ENCODE assay signal across 8 cellular contexts in genomic region chr17:68036304-68037147, GRCh38. TPM values are rescaled to one million over a fixed set of nuclear protein-coding genes. Genes with fewer than 3 reads are reported as not detected.
DNase-seq lines count a peak whose midpoint lies in the region; ATAC-seq and TF ChIP-seq lines count a peak whose summit lies in the region.

No MANE protein-coding gene starts in this region.

- peaks cover 38% of the 10 kb centered on the region; the same call in 1 of the 2 replicates for H4K20me1 ChIP-seq in DND-41 (ENCODE audit: insufficient read depth, low read length)

- H3K79me2 ChIP-seq in DND-41 (ENCODE audit: insufficient read depth, low read length), result peaks cover 55% of the 10 kb centered on the region

- peak overlapping the region; percentile 55 to 78 for H3K4me3 ChIP-seq in DND-41 (ENCODE audit: low read depth in 1 of 2, low read length in 2 of 2)
- H3K4me3 ChIP-seq in LNCaP clone FGC (ENCODE audit: low read depth, low read length), result peak overlapping the region; percentile 79
- H3K4me3 ChIP-seq in naive thymus-derived CD4-positive, alpha-beta T cell (ENCODE audit: low read length), result peak overlapping the region; percentile 71

- H3K4me1 Mint-ChIP-seq in dendritic cell treated with granulocyte-macrophage colony-stimulating factor and Interleukin-4, amounts not matched to agents 40 ng/mL and 50 ng/mL, for 4 days (ENCODE audit: low read depth), result peaks cover 16% of the 10 kb centered on the region
- peaks cover 6 to 32% (median 15%) of the 10 kb centered on the region in 7 donors for H3K4me1 Mint-ChIP-seq in naive thymus-derived CD4-positive, alpha-beta T cell

- ATAC-seq in DND-41 (ENCODE audit: insufficient read depth, low read depth) (no peak), GM21786 (IDR thresholded peaks at IDR 0.05; ENCODE audit: unreplicated experiment) (no peak), HG03442 (IDR thresholded peaks at IDR 0.05; ENCODE audit: unreplicated experiment) (no peak), GM21360 (IDR thresholded peaks at IDR 0.05; ENCODE audit: unreplicated experiment) (no peak)
- no peak for ATAC-seq in naive thymus-derived CD4-positive, alpha-beta T cell

- no peak overlapping the region for H2AFZ ChIP-seq in DND-41 (ENCODE audit: low read depth, low read length)

- no peaks in the 10 kb centered on the region for H3K27me3 Mint-ChIP-seq in dendritic cell treated with granulocyte-macrophage colony-stimulating factor and Interleukin-4, amounts not matched to agents 40 ng/mL and 50 ng/mL, for 4 days
- peaks cover 0 to 3% (median 0%) of the 10 kb centered on the region in 5 donors for H3K27me3 Mint-ChIP-seq in naive thymus-derived CD4-positive, alpha-beta T cell

- H3K27ac ChIP-seq in DND-41 (ENCODE audit: low read length), result peak overlapping the region; percentile 96
- H3K27ac ChIP-seq in naive thymus-derived CD4-positive, alpha-beta T cell (ENCODE audit: low read depth, low read length), result peak overlapping the region; percentile 91

- no peaks in the 10 kb centered on the region for H3K9me3 Mint-ChIP-seq in dendritic cell treated with granulocyte-macrophage colony-stimulating factor and Interleukin-4, amounts not matched to agents 40 ng/mL and 50 ng/mL, for 4 days
- peaks cover 0 to 5% (median 0%) of the 10 kb centered on the region in 11 donors for H3K9me3 Mint-ChIP-seq in naive thymus-derived CD4-positive, alpha-beta T cell

- H3K4me2 ChIP-seq in DND-41 (ENCODE audit: insufficient read depth, low read length), result peak overlapping the region; percentile 73

- peaks cover 52% of the 10 kb centered on the region for H3K36me3 ChIP-seq in DND-41 (ENCODE audit: insufficient read depth, low read length)
- peaks cover 0 to 32% (median 4%) of the 10 kb centered on the region in 3 experiments for H3K36me3 ChIP-seq in naive thymus-derived CD4-positive, alpha-beta T cell (ENCODE audit: control insufficient read depth in 2 of 3, insufficient read depth in 3 of 3, low read length in 3 of 3)

- no peaks in the 10 kb centered on the region for H3K9me3 ChIP-seq in DND-41 (ENCODE audit: insufficient read depth, low read length, severe bottlenecking)
- no peaks in the 10 kb centered on the region for H3K9me3 ChIP-seq in naive thymus-derived CD4-positive, alpha-beta T cell (ENCODE audit: control insufficient read depth in 2 of 3, low read length in 3 of 3)

- peaks cover 50% of the 10 kb centered on the region for H3K4me1 ChIP-seq in DND-41 (ENCODE audit: insufficient read depth, low read length)
- H3K4me1 ChIP-seq in naive thymus-derived CD4-positive, alpha-beta T cell (ENCODE audit: control insufficient read depth in 2 of 2, insufficient read depth in 2 of 2, low read length in 2 of 2), result peaks cover 8 to 16% of the 10 kb centered on the region in 2 donors

- POLR2A ChIA-PET in naive thymus-derived CD4-positive, alpha-beta T cell (lab: Charles Lee), result interaction anchor here (0.5 to 1.3 kb wide), 5 partner anchors 16 to 450 kb away, joined by 3 read pairs; partner anchors contain the start of gene AMZ2

- peaks cover 47% of the 10 kb centered on the region for H3K36me3 Mint-ChIP-seq in dendritic cell treated with granulocyte-macrophage colony-stimulating factor and Interleukin-4, amounts not matched to agents 40 ng/mL and 50 ng/mL, for 4 days (ENCODE audit: low read depth)
- peaks cover 0 to 15% (median 0%) of the 10 kb centered on the region in 5 donors for H3K36me3 Mint-ChIP-seq in naive thymus-derived CD4-positive, alpha-beta T cell

- no peaks in the 10 kb centered on the region for H3K27me3 ChIP-seq in DND-41 (ENCODE audit: insufficient read depth, low read length, poor library complexity)
- H3K27me3 ChIP-seq in naive thymus-derived CD4-positive, alpha-beta T cell (ENCODE audit: control insufficient read depth in 2 of 2, insufficient read depth in 2 of 2, low read length in 2 of 2), result no peaks in the 10 kb centered on the region

- H3K9ac ChIP-seq in DND-41 (ENCODE audit: low read depth, low read length), result peak overlapping the region; percentile 94

- TF ChIP-seq CTCF in DND-41 (IDR thresholded peaks at IDR 0.05; ENCODE audit: borderline replicate concordance, extremely low read depth, low read length, poor library complexity, severe bottlenecking) (no peak), LNCaP clone FGC (IDR thresholded peaks at IDR 0.05; ENCODE audit: control insufficient read depth, extremely low read depth, insufficient read depth) (no peak)

- intact Hi-C loops in dendritic cell treated with granulocyte-macrophage colony-stimulating factor and Interleukin-4, amounts not matched to agents 40 ng/mL and 50 ng/mL, for 4 days (cut with micrococcal nuclease), result loop anchor here (10.0 kb wide), 1 partner anchor 428 kb away; no protein-coding TSS in a partner anchor
- intact Hi-C loops in naive thymus-derived CD4-positive, alpha-beta T cell (cut with micrococcal nuclease), result loop anchor here (5.0 to 10.0 kb wide), 5 partner anchors 209 to 1376 kb away; partner anchors contain the start of genes BPTF (in 1 of the 2), HELZ (in 1 of the 2), MAP2K6 (in 1 of the 2) and PITPNC1 (in 1 of the 2)

- H3K27ac Mint-ChIP-seq in dendritic cell treated with granulocyte-macrophage colony-stimulating factor and Interleukin-4, amounts not matched to agents 40 ng/mL and 50 ng/mL, for 4 days, result peak overlapping the region; percentile 87
- peak overlapping the region; percentile 83 to 97 (median 92) for H3K27ac Mint-ChIP-seq in naive thymus-derived CD4-positive, alpha-beta T cell

- DNase-seq in DND-41, result no peak
- DNase-seq in LNCaP clone FGC (ENCODE audit: low read depth), result no peak
- DNase-seq in naive thymus-derived CD4-positive, alpha-beta T cell, result no peak
- no peak for DNase-seq in mucosa of gallbladder (ENCODE audit: low spot score)

- CTCF ChIA-PET in naive thymus-derived CD4-positive, alpha-beta T cell (lab: Charles Lee), result interaction anchor here (0.5 to 1.2 kb wide), 4 partner anchors 24 to 424 kb away, joined by 3 to 7 read pairs (median 4); no protein-coding TSS in a partner anchor

- peak overlapping the region; percentile 93 for H3K4me3 Mint-ChIP-seq in dendritic cell treated with granulocyte-macrophage colony-stimulating factor and Interleukin-4, amounts not matched to agents 40 ng/mL and 50 ng/mL, for 4 days
- H3K4me3 Mint-ChIP-seq in naive thymus-derived CD4-positive, alpha-beta T cell, result peak overlapping the region; percentile 83 to 97 (median 91)

RNA-seq across cellular contexts. Expression of gene KPNA2, which starts 1.0 kb away (rescaled TPM):
- 100 to 1,000 TPM in 1 of 5 experiments, 10 to 100 TPM in 2, 1 to 10 TPM in 2; 8.4 to 161 (median 45.9) TPM for total RNA-seq in naive thymus-derived CD4-positive, alpha-beta T cell
- 10 to 100 TPM; 11.5 to 18.7 TPM for polyA plus RNA-seq in naive thymus-derived CD4-positive, alpha-beta T cell
- 22.6 TPM for total RNA-seq in mucosa of gallbladder

RNA-seq across cellular contexts. Expression of gene C17orf58, which starts 40.3 kb away (rescaled TPM):
- total RNA-seq in naive thymus-derived CD4-positive, alpha-beta T cell, result 1 to 10 TPM in 2 of 5 experiments, under 1 TPM in 2, not detected in 1; 0.59 to 6.9 (median 1.5) TPM
- polyA plus RNA-seq in naive thymus-derived CD4-positive, alpha-beta T cell, result under 1 TPM in 1 of 2 donors, not detected in 1; 0.28 TPM
- 10.0 TPM for total RNA-seq in mucosa of gallbladder
